Comparison of ENCODE assay signal across 9 cellular contexts in genomic region chr3:159882784-159883779, GRCh38. TPM values are rescaled to one million over a fixed set of nuclear protein-coding genes. Genes with fewer than 3 reads are reported as not detected.
DNase-seq lines count a peak whose midpoint lies in the region; ATAC-seq, FAIRE-seq and TF ChIP-seq lines count a peak whose summit lies in the region.
"Had no signal": no experiment of that assay in that cellular context is flagged by ENCODE, and none has a peak within 500 bp of the region (broad histone marks: within the 10 kb centered on the region; RNA-seq: fewer than 3 reads in every experiment).

No MANE protein-coding gene starts in this region.

- no peaks in the 10 kb centered on the region for H3K27me3 ChIP-seq in lung (ENCODE audit: control insufficient read depth, insufficient read depth)

- no peaks in the 10 kb centered on the region for H3K27me3 Mint-ChIP-seq in brain

- 45 to 51% methylated on average over 12 of the region's 12 CpGs for WGBS in lung, 2 donors

- DNase-seq in M059J (ENCODE audit: low read depth), result peak; percentile 53
- no peak for DNase-seq in lung (ENCODE audit: low spot score)
- DNase-seq in HuH-7 (ENCODE audit: low spot score), result no peak
- DNase-seq in SKM-1 (lab: John Stamatoyannopoulos, UW; ENCODE audit: unreplicated experiment), result no peak
- DNase-seq: CD4-positive, CD25-positive, alpha-beta regulatory T cell had no signal

- H3K36me3 Mint-ChIP-seq in brain, result peaks cover 26% of the 10 kb centered on the region
- H3K36me3 Mint-ChIP-seq: CD4-positive, CD25-positive, alpha-beta regulatory T cell had no signal

- ATAC-seq in lung (ENCODE audit: insufficient read depth, low FRiP score), result no peak
- ATAC-seq in HG02759 (IDR thresholded peaks at IDR 0.05; ENCODE audit: unreplicated experiment), result no peak
- no peak for ATAC-seq in GM21528 (IDR thresholded peaks at IDR 0.05; ENCODE audit: low FRiP score, unreplicated experiment)

- no peaks in the 10 kb centered on the region for H3K9me3 ChIP-seq in lung (ENCODE audit: control insufficient read depth in 2 of 2, insufficient read depth in 1 of 2, low read length in 1 of 2)

- H3K4me3 Mint-ChIP-seq in brain, result peak overlapping the region; percentile 38 to 79 (median 57)
- H3K4me3 Mint-ChIP-seq: CD4-positive, CD25-positive, alpha-beta regulatory T cell had no signal

- H3K27ac ChIP-seq in lung (ENCODE audit: low read depth in 1 of 2, low read length in 1 of 2), result peak overlapping the region; percentile 78 to 80

- peak overlapping the region; percentile 56 to 96 (median 93) for H3K27ac Mint-ChIP-seq in brain
- H3K27ac Mint-ChIP-seq: CD4-positive, CD25-positive, alpha-beta regulatory T cell had no signal

- TF ChIP-seq CTCF in brain (conservative IDR thresholded peaks at IDR 0.05) (no peak), lung (IDR thresholded peaks at IDR 0.05; ENCODE audit: control extremely low read depth, extremely low read depth) (no peak)

- no peaks in the 10 kb centered on the region for H3K9me3 Mint-ChIP-seq in brain
- H3K9me3 Mint-ChIP-seq: CD4-positive, CD25-positive, alpha-beta regulatory T cell had no signal

- peaks cover 61% of the 10 kb centered on the region for H3K4me1 Mint-ChIP-seq in brain

- peak; percentile 99 for FAIRE-seq in A204.1 (lab: Jason Lieb, UNC)

- peaks cover 9 to 49% of the 10 kb centered on the region in 2 donors for H3K4me1 ChIP-seq in lung (ENCODE audit: control insufficient read depth in 2 of 2, insufficient read depth in 2 of 2, low read length in 2 of 2)

- peaks cover 2 to 4% of the 10 kb centered on the region in 2 donors for H3K36me3 ChIP-seq in lung (ENCODE audit: control insufficient read depth in 2 of 2, insufficient read depth in 2 of 2, low read length in 2 of 2)

- H3K4me3 ChIP-seq in lung, result no peak overlapping the region

RNA-seq across cellular contexts. Expression of gene SCHIP1, which starts 43.4 kb away (rescaled TPM):
- 0.49 and 0.89 TPM in 2 replicates for total RNA-seq in M059J (2014; rRNA removed; shearing (Covaris generic))
- 51.7 TPM for polyA plus RNA-seq in brain (ENCODE audit: insufficient read depth, low read depth, low replicate concordance)
- 10 to 100 TPM; 12.4 to 19.6 TPM for total RNA-seq in lung
- 10 to 100 TPM in 1 of 2 donors, 1 to 10 TPM in 1; 6.9 to 15.2 TPM for polyA plus RNA-seq in lung
- total RNA-seq: CD4-positive, CD25-positive, alpha-beta regulatory T cell had no signal
- polyA plus RNA-seq: CD4-positive, CD25-positive, alpha-beta regulatory T cell had no signal
